ENCODE assay signal across 10 cellular contexts in genomic region chr6:33343953-33344611, GRCh38.
A peak's percentile ranks its signal among the peaks of the same experiment; 100 is the strongest.
DNase-seq lines count a peak whose midpoint lies in the region; ATAC-seq lines count a peak whose summit lies in the region.
"Had no signal": no experiment of that assay in that cellular context is flagged by ENCODE, and none has a peak within 500 bp of the region (broad histone marks: within the 10 kb centered on the region; RNA-seq: fewer than 3 reads in every experiment).

No MANE protein-coding gene starts in this region.

- H3K27me3 ChIP-seq in BLaER1 treated with 17β-estradiol and CSF1 and Interleukin-3, amounts not matched to agents 10 nM and 100 nM, result no peaks in the 10 kb centered on the region
- 0 out of 2 replicates have a peak, but pooled peaks cover 7% of the 10 kb centered on the region for H3K27me3 ChIP-seq in HAP-1 (ENCODE audit: low read depth)

- peak; percentile 23 for ATAC-seq in GM21825 (IDR thresholded peaks at IDR 0.05; ENCODE audit: unreplicated experiment)

- H3K9ac ChIP-seq in BLaER1 treated with 17β-estradiol and CSF1 and Interleukin-3, amounts not matched to agents 10 nM and 100 nM, result no peak overlapping the region

- peaks cover 6 to 24% (median 20%) of the 10 kb centered on the region in 10 experiments; a peak in 18 of 20 replicates for H3K4me1 ChIP-seq in BLaER1 treated with 17β-estradiol and CSF1 and Interleukin-3, amounts not matched to agents 10 nM and 100 nM
- peaks cover 6% of the 10 kb centered on the region for H3K4me1 ChIP-seq in HAP-1

- peak overlapping the region in 10 of 11 experiments; percentile 54 to 83 (median 76); a peak in 20 of 22 replicates for H3K4me2 ChIP-seq in BLaER1 treated with 17β-estradiol and CSF1 and Interleukin-3, amounts not matched to agents 10 nM and 100 nM

- no peaks in the 10 kb centered on the region for H3K36me3 ChIP-seq in BLaER1 treated with 17β-estradiol and CSF1 and Interleukin-3, amounts not matched to agents 10 nM and 100 nM
- no peaks in the 10 kb centered on the region for H3K36me3 ChIP-seq in HAP-1 (replicated peaks)

- DNase-seq in activated CD4-positive, alpha-beta T cell treated with anti-CD3 and anti-CD28 coated beads for 4 hours, result peak; percentile 57 to 61
- DNase-seq in effector CD8-positive, alpha-beta T cell (lab: John Stamatoyannopoulos, UW), result peak; percentile 38
- DNase-seq in HAP-1 (ENCODE audit: low spot score in 2 of 2) (no peak), SHP77 treated with DMSO at 0.1 percent for 48 hours (lab: John Stamatoyannopoulos, UW) (no peak), hypothalamus (lab: John Stamatoyannopoulos, UW) (no peak), HK-2 (ENCODE audit: unreplicated experiment) (no peak)
- DNase-seq: kidney glomerular epithelial cell, SW 1271 had no signal

- no peaks in the 10 kb centered on the region for H4K20me1 ChIP-seq in BLaER1 treated with 17β-estradiol and CSF1 and Interleukin-3, amounts not matched to agents 10 nM and 100 nM

- H3K9me3 ChIP-seq in BLaER1 treated with 17β-estradiol and CSF1 and Interleukin-3, amounts not matched to agents 10 nM and 100 nM (replicated peaks in 1 of 11), result no peaks in the 10 kb centered on the region
- H3K9me3 ChIP-seq in HAP-1, result no peaks in the 10 kb centered on the region

- no peak overlapping the region for H3K27ac ChIP-seq in BLaER1 treated with 17β-estradiol and CSF1 and Interleukin-3, amounts not matched to agents 10 nM and 100 nM

- in situ Hi-C loops in HAP-1 (cut with MboI; ENCODE audit: low sequenced_read_pairs), result no loop called here

- H3K4me3 ChIP-seq in BLaER1 treated with 17β-estradiol and CSF1 and Interleukin-3, amounts not matched to agents 10 nM and 100 nM, result no peak overlapping the region
- no peak overlapping the region for H3K4me3 ChIP-seq in HAP-1

Comparison
In these comparisons a context has a peak if more than half of its experiments do, and no peak if none do; other contexts are left out.
1. DNase-seq: peak in activated CD4-positive, alpha-beta T cell treated with anti-CD3 and anti-CD28 coated beads for 4 hours (2 of 2) and effector CD8-positive, alpha-beta T cell (single experiment); none in HAP-1 (0 of 2), SHP77 treated with DMSO at 0.1 percent for 48 hours (single experiment), hypothalamus (0 of 51) and HK-2 (single experiment).